7 cellular contexts compared by ENCODE assay signal in the genomic region with DNA sequence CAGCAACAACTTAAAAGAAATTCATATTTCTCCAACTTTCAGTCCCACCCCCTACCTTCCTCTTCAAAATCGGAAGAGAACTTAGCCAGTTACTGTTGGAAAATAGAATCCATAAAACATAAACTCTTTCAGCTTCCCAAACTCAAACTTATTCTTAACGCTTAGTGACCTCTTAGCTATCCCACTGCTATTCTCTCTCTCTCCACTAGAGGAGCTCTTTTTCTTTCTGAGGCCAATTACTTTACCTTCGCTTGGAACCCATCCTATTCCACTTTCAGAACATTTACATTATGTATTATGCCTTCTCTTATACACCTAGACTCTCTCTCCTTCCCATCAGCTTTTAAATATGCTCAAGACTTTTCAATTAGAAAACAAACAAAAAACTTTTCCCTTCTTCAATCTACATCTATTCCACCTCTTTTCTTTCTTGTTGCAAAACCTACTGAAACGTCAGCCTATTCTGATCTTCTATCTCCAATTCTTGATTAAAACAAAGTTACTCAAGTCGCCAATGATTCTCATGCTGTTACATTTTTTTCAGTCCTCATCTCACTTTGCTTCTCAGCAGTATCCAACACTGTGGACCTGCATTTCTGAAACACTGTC. TPM values are rescaled to one million over a fixed set of nuclear protein-coding genes. Genes with fewer than 3 reads are reported as not detected.
DNase-seq lines count a peak whose midpoint lies in the region; ATAC-seq and TF ChIP-seq lines count a peak whose summit lies in the region.

No MANE protein-coding gene starts in this region.

- no peaks in the 10 kb centered on the region for H3K9me3 Mint-ChIP-seq in endothelial cell (ENCODE audit: unreplicated experiment)

- H3K4me1 Mint-ChIP-seq in endothelial cell (ENCODE audit: unreplicated experiment), result peaks cover 8% of the 10 kb centered on the region

- no peak overlapping the region for H3K27ac Mint-ChIP-seq in endothelial cell (ENCODE audit: unreplicated experiment)

- H2AFZ ChIP-seq in OCI-LY3 (ENCODE audit: low read depth, low read length) (peak overlapping the region; percentile 16; the same call in 1 of the 2 replicates), parathyroid adenoma (peak overlapping the region; percentile 1)

- no peak overlapping the region for H3K4me3 Mint-ChIP-seq in endothelial cell (ENCODE audit: unreplicated experiment)

- H3K27ac ChIP-seq in OCI-LY3 (ENCODE audit: low read length) (no peak overlapping the region), parathyroid adenoma (no peak overlapping the region)

- H3K9ac ChIP-seq in OCI-LY3 (ENCODE audit: low read length) (no peak overlapping the region), parathyroid adenoma (no peak overlapping the region)

- no peaks in the 10 kb centered on the region for H4K20me1 ChIP-seq in OCI-LY3 (ENCODE audit: insufficient read depth, low read length)

- H3K4me2 ChIP-seq in OCI-LY3 (ENCODE audit: low read length) (no peak overlapping the region), parathyroid adenoma (ENCODE audit: low read length) (no peak overlapping the region)

- no peak overlapping the region for H3K4me3 ChIP-seq in OCI-LY3 (ENCODE audit: low read length)
- H3K4me3 ChIP-seq in parathyroid adenoma (ENCODE audit: low read depth, low read length), result no peak overlapping the region

- H3K36me3 ChIP-seq in OCI-LY3 (replicated peaks; ENCODE audit: low read depth, low read length) (no peaks in the 10 kb centered on the region), parathyroid adenoma (ENCODE audit: control insufficient read depth, insufficient read depth, low read length) (no peaks in the 10 kb centered on the region)

- no peaks in the 10 kb centered on the region for H3K27me3 ChIP-seq in OCI-LY3 (ENCODE audit: low read depth, low read length)
- no peaks in the 10 kb centered on the region for H3K27me3 ChIP-seq in parathyroid adenoma (ENCODE audit: control insufficient read depth, insufficient read depth, low read length)

- peak; percentile 71 for TF ChIP-seq CTCF in GM12801 (IDR thresholded peaks at IDR 0.05; ENCODE audit: extremely low read depth, insufficient read length)
- TF ChIP-seq CTCF in OCI-LY3 (IDR thresholded peaks at IDR 0.05; ENCODE audit: low read depth, low read length), result peak; percentile 76
- peak; percentile 92 for TF ChIP-seq CTCF in endothelial cell (IDR thresholded peaks at IDR 0.05; ENCODE audit: unreplicated experiment)
- peak; percentile 93 for TF ChIP-seq CTCF in parathyroid adenoma (IDR thresholded peaks at IDR 0.05)

- no peaks in the 10 kb centered on the region for H3K4me1 ChIP-seq in OCI-LY3 (ENCODE audit: low read length)
- peaks cover 6% of the 10 kb centered on the region for H3K4me1 ChIP-seq in parathyroid adenoma

- DNase-seq in endothelial cell (ENCODE audit: low spot score), result no peak
- DNase-seq in amniotic stem cell (lab: John Stamatoyannopoulos, UW), result no peak

- H3K9me3 ChIP-seq in OCI-LY3 (ENCODE audit: insufficient read depth, low read length), result no peaks in the 10 kb centered on the region
- H3K9me3 ChIP-seq in parathyroid adenoma (ENCODE audit: control insufficient read depth, low read length), result no peaks in the 10 kb centered on the region

- ATAC-seq in HG02973 (IDR thresholded peaks at IDR 0.05; ENCODE audit: unreplicated experiment), result peak; percentile 73
- ATAC-seq in GM18873 (IDR thresholded peaks at IDR 0.05; ENCODE audit: low FRiP score, unreplicated experiment), result no peak

- no peaks in the 10 kb centered on the region for H3K36me3 Mint-ChIP-seq in endothelial cell (ENCODE audit: low read depth, unreplicated experiment)

- H3K79me2 ChIP-seq in OCI-LY3 (ENCODE audit: low read length) (no peaks in the 10 kb centered on the region), parathyroid adenoma (no peaks in the 10 kb centered on the region)

- no peaks in the 10 kb centered on the region for H3K27me3 Mint-ChIP-seq in endothelial cell (ENCODE audit: unreplicated experiment)

RNA-seq across cellular contexts. Expression of gene GHSR, which starts 13.4 kb away (rescaled TPM):
- not detected for total RNA-seq in endothelial cell (ENCODE audit: unreplicated experiment)
